In the genomic region with DNA sequence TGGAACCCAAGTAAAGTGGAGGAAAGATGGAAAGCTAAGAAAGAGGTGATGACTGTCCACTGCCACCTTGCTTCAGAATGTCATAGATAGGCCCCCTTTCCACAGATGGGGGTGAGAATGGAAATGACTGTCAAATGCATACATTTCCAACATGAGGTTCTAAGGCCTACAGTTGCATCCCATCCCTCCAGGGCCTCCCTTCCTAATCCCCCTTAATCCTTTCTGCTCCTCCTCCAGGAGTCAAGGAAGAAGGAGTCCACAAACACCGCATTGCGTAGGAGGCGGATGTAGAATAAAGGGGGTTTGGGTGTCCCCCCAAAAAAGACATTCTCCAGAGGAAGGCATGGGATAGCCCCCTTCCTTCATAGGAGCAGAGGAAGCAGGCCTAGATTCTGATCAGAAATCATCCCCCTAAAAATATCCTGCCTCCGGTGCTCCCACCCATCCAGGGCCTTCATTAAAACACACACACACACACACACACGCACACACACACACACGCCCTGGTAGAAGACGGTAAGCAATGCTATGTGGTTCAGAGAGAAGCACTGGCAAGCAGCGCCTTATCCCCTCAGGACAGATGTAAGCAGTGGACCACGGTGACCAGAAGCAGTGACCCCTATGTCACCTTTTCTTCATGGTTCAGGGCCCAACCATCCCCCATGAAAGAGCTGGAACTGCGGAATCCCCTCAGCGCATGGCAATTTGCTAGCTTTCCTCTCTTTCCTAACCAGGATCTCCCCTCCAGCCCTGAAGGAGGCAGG, we compare ENCODE assay signal across 14 cellular contexts. TPM values are rescaled to one million over a fixed set of nuclear protein-coding genes. Genes with fewer than 3 reads are reported as not detected.
DNase-seq lines count a peak whose midpoint lies in the region; ATAC-seq and TF ChIP-seq lines count a peak whose summit lies in the region.
"Had no signal": no experiment of that assay in that cellular context is flagged by ENCODE, and none has a peak within 500 bp of the region (broad histone marks: within the 10 kb centered on the region; RNA-seq: fewer than 3 reads in every experiment).

No MANE protein-coding gene starts in this region.

- H2AFZ ChIP-seq in H9 (ENCODE audit: low read length), result no peak overlapping the region

- H3K27me3 ChIP-seq in H9 (ENCODE audit: insufficient read depth, low read length), result no peaks in the 10 kb centered on the region
- H3K27me3 ChIP-seq in gastrocnemius medialis, result peaks cover 11 to 19% (median 13%) of the 10 kb centered on the region in 3 donors

- no peak overlapping the region for H3K56ac ChIP-seq in H9 (ENCODE audit: insufficient read length, low read depth, low read length)

- H3K27me3 Mint-ChIP-seq in H9 (ENCODE audit: low read depth), result no peaks in the 10 kb centered on the region
- no peaks in the 10 kb centered on the region for H3K27me3 Mint-ChIP-seq in activated naive CD8-positive, alpha-beta T cell treated with anti-CD3 and anti-CD28 coated beads for 36 hours
- no peaks in the 10 kb centered on the region for H3K27me3 Mint-ChIP-seq in mesothelial cell of epicardium (ENCODE audit: low read depth)

- H3K4ac ChIP-seq in H9 (ENCODE audit: low read depth, low read length), result no peak overlapping the region

- TF ChIP-seq POLR2A in gastrocnemius medialis (IDR thresholded peaks at IDR 0.05), result no peak

- H2BK120ac ChIP-seq in H9 (ENCODE audit: low read depth, low read length, poor library complexity, severe bottlenecking), result no peak overlapping the region

- peaks cover 27 to 31% of the 10 kb centered on the region in 2 experiments for H3K4me1 Mint-ChIP-seq in H9
- H3K4me1 Mint-ChIP-seq in activated naive CD8-positive, alpha-beta T cell treated with anti-CD3 and anti-CD28 coated beads for 36 hours, result peaks cover 30% of the 10 kb centered on the region
- peaks cover 27% of the 10 kb centered on the region for H3K4me1 Mint-ChIP-seq in mesothelial cell of epicardium

- H3K14ac ChIP-seq in H9 (ENCODE audit: insufficient read depth, low read length), result no peak overlapping the region

- H4K5ac ChIP-seq in H9 (ENCODE audit: insufficient read length, low read depth, low read length), result no peak overlapping the region

- no peaks in the 10 kb centered on the region for H3K79me1 ChIP-seq in H9 (ENCODE audit: insufficient read depth, low read depth, low read length, poor library complexity, severe bottlenecking)

- H3K9ac ChIP-seq in H9 (ENCODE audit: extremely low read depth, insufficient read length, low read length), result no peak overlapping the region

- H3K9me3 Mint-ChIP-seq in H9, result no peaks in the 10 kb centered on the region
- H3K9me3 Mint-ChIP-seq in activated naive CD8-positive, alpha-beta T cell treated with anti-CD3 and anti-CD28 coated beads for 36 hours, result no peaks in the 10 kb centered on the region
- no peaks in the 10 kb centered on the region for H3K9me3 Mint-ChIP-seq in mesothelial cell of epicardium

- H2BK12ac ChIP-seq in H9 (ENCODE audit: insufficient read length, low read depth, low read length), result no peak overlapping the region

- H2BK5ac ChIP-seq in H9 (ENCODE audit: insufficient read length, low read length), result no peak overlapping the region

- peaks cover 13% of the 10 kb centered on the region for H3K23me2 ChIP-seq in H9 (ENCODE audit: insufficient read length, low read depth, low read length, poor library complexity, severe bottlenecking)

- no peak overlapping the region for H2BK20ac ChIP-seq in H9 (ENCODE audit: low read depth, low read length, poor library complexity, severe bottlenecking)

- no peak for DNase-seq in AG04449 (ENCODE audit: low read depth, low spot score)
- DNase-seq in H9, result no peak
- DNase-seq in activated naive CD8-positive, alpha-beta T cell treated with anti-CD3 and anti-CD28 coated beads for 36 hours, result no peak
- DNase-seq in mesothelial cell of epicardium (ENCODE audit: low spot score in 2 of 2, unreplicated experiment in 2 of 2), result no peak
- DNase-seq in gastrocnemius medialis, result no peak
- DNase-seq in NCI-H1092 (lab: John Stamatoyannopoulos, UW), result no peak
- no peak for DNase-seq in NCI-H187 (lab: John Stamatoyannopoulos, UW)
- DNase-seq: activated CD4-positive, alpha-beta T cell treated with anti-CD3 and anti-CD28 coated beads, Interleukin-2, amount 50 U/mL, for 48 hours; DMS 273 treated with DMSO at 0.1 percent for 48 hours; NCI-H1436 treated with DMSO at 0.1 percent for 48 hours; RPMI8226; stimulated activated CD4-positive, alpha-beta T cell treated with anti-CD3 and anti-CD28 coated beads, Interleukin-2, amount 100 ng/mL, for 24 hours had no signal

- H3K27ac ChIP-seq in H9 (ENCODE audit: insufficient read length, low read depth, low read length) (no peak overlapping the region), gastrocnemius medialis (no peak overlapping the region)
- H3K27ac ChIP-seq: suprapubic skin had no signal

- no peaks in the 10 kb centered on the region for H3K36me3 ChIP-seq in gastrocnemius medialis
- H3K36me3 ChIP-seq: suprapubic skin had no signal

- H3K23ac ChIP-seq in H9 (ENCODE audit: insufficient read length, low read depth, low read length), result no peak overlapping the region

- H2BK15ac ChIP-seq in H9 (ENCODE audit: low read depth, low read length), result no peak overlapping the region; the same call in 1 of the 2 replicates

- intact Hi-C loops in gastrocnemius medialis (cut with DNase I; ENCODE audit: low total_unique reads), result no loop called here

- H3K18ac ChIP-seq in H9 (ENCODE audit: insufficient read length, low read depth, low read length), result no peak overlapping the region

- H3K4me2 ChIP-seq in H9 (ENCODE audit: insufficient read depth, insufficient read length, low read length), result peak overlapping the region; percentile 65

- H3K4me3 ChIP-seq in AG04449 (ENCODE audit: low read depth, low read length) (peak overlapping the region; percentile 83; the same call in 1 of the 2 replicates), gastrocnemius medialis (no peak overlapping the region)
- H3K4me3 ChIP-seq: suprapubic skin had no signal

- ATAC-seq in gastrocnemius medialis (no peak), GM19324 (IDR thresholded peaks at IDR 0.05; ENCODE audit: low FRiP score, unreplicated experiment) (no peak)

- H3K27ac Mint-ChIP-seq in H9 (peak overlapping the region in 2 of 3 experiments; percentile 53 to 84; a peak in 4 of 7 replicates), mesothelial cell of epicardium (peak overlapping the region; percentile 74)
- H3K27ac Mint-ChIP-seq in activated naive CD8-positive, alpha-beta T cell treated with anti-CD3 and anti-CD28 coated beads for 36 hours, result peak overlapping the region; percentile 55

- no peaks in the 10 kb centered on the region for H4K20me1 ChIP-seq in H9 (ENCODE audit: control insufficient read depth, insufficient read depth, insufficient read length)

- POLR2A ChIA-PET in AG04449 (lab: Yijun Ruan, JAX), result interaction anchor here (1.5 kb wide), 1 partner anchor 28 kb away, joined by 6 read pairs; a partner anchor contains a TSS

- H3K9me3 ChIP-seq in H9 (ENCODE audit: control insufficient read depth, low read depth, low read length), result no peaks in the 10 kb centered on the region
- no peaks in the 10 kb centered on the region for H3K9me3 ChIP-seq in gastrocnemius medialis
- H3K9me3 ChIP-seq: suprapubic skin had no signal

- WGBS in H9 (ENCODE audit: extremely low coverage, insufficient read length, low lambda C conversion rate), result no CpG with 5 or more reads among the region's 11 CpGs

- no peak overlapping the region for H2AK5ac ChIP-seq in H9 (ENCODE audit: insufficient read length, low read length)

- H3T11ph ChIP-seq in H9 (ENCODE audit: low read length), result no peak overlapping the region

- in situ Hi-C loops in gastrocnemius medialis (cut with MboI; ENCODE audit: low sequenced_read_pairs in 4 of 4), result no loop called here

- TF ChIP-seq CTCF in AG04449 (IDR thresholded peaks at IDR 0.05; ENCODE audit: insufficient read depth, low read length, missing control alignments), result no peak
- no peak for TF ChIP-seq CTCF in H9 (conservative IDR thresholded peaks at IDR 0.05)
- no peak for TF ChIP-seq CTCF in mesothelial cell of epicardium (IDR thresholded peaks at IDR 0.05; ENCODE audit: unreplicated experiment)
- TF ChIP-seq CTCF in gastrocnemius medialis (IDR thresholded peaks at IDR 0.05 in 4 of 5, conservative IDR thresholded peaks at IDR 0.05 in 1 of 5), result no peak

- no peak overlapping the region for H4K8ac ChIP-seq in H9 (replicated peaks; ENCODE audit: insufficient read length, low read depth, low read length)

- peak overlapping the region; percentile 88 to 98 for H3K4me3 Mint-ChIP-seq in H9
- H3K4me3 Mint-ChIP-seq in activated naive CD8-positive, alpha-beta T cell treated with anti-CD3 and anti-CD28 coated beads for 36 hours, result peak overlapping the region; percentile 88
- peak overlapping the region; percentile 85 for H3K4me3 Mint-ChIP-seq in mesothelial cell of epicardium

- no peaks in the 10 kb centered on the region; the same call in 1 of the 2 replicates for H3K79me2 ChIP-seq in H9 (ENCODE audit: insufficient read depth, low read length)

- CTCF ChIA-PET in AG04449 (lab: Yijun Ruan, JAX), result interaction anchor here (0.7 to 1.7 kb wide), 5 partner anchors 8 to 250 kb away, joined by 3 to 5 read pairs (median 4); a partner anchor contains a TSS

- H4K91ac ChIP-seq in H9 (ENCODE audit: insufficient read length, low read depth, low read length), result no peak overlapping the region

- H3K36me3 Mint-ChIP-seq in H9 (ENCODE audit: insufficient read depth in 1 of 3, low read depth in 3 of 3) (peaks cover 17 to 30% (median 27%) of the 10 kb centered on the region in 3 experiments; a peak in 6 of 7 replicates), mesothelial cell of epicardium (peaks cover 13% of the 10 kb centered on the region)
- H3K36me3 Mint-ChIP-seq in activated naive CD8-positive, alpha-beta T cell treated with anti-CD3 and anti-CD28 coated beads for 36 hours, result peaks cover 4% of the 10 kb centered on the region

- H3K4me1 ChIP-seq in H9 (ENCODE audit: insufficient read depth, low read length), result peaks cover 8% of the 10 kb centered on the region; the same call in 1 of the 2 replicates
- no peaks in the 10 kb centered on the region for H3K4me1 ChIP-seq in gastrocnemius medialis

RNA-seq across cellular contexts. Expression of a gene that starts 2.0 kb away (rescaled TPM):
- 42.4 and 44.4 TPM in 2 replicates for total RNA-seq in H9 (2021)
- 10 to 100 TPM; 12.5 to 12.8 TPM for total RNA-seq in activated naive CD8-positive, alpha-beta T cell treated with anti-CD3 and anti-CD28 coated beads for 36 hours
- 19.1 to 20.3 TPM (median 19.6 TPM) in 3 replicates for total RNA-seq in mesothelial cell of epicardium
- under 1 TPM; 0.12 to 0.56 (median 0.30) TPM for total RNA-seq in gastrocnemius medialis

RNA-seq across cellular contexts. Expression of a gene that starts 12.0 kb away (rescaled TPM):
- total RNA-seq in H9 (2021) (123 and 127 TPM in 2 replicates), mesothelial cell of epicardium (68.7 to 72.8 TPM (median 69.2 TPM) in 3 replicates), gastrocnemius medialis (10 to 100 TPM in 1 of 4 donors, 1 to 10 TPM in 3; 4.4 to 17.4 (median 8.1) TPM)
- total RNA-seq in activated naive CD8-positive, alpha-beta T cell treated with anti-CD3 and anti-CD28 coated beads for 36 hours, result 100 to 1,000 TPM; 111 to 112 TPM

RNA-seq across cellular contexts. Expression of a gene that starts 16.2 kb away (rescaled TPM):
- total RNA-seq in H9 (2021) (5.7 and 6.0 TPM in 2 replicates), mesothelial cell of epicardium (11.6 to 12.4 TPM (median 11.7 TPM) in 3 replicates), gastrocnemius medialis (10 to 100 TPM; 17.0 to 35.4 (median 28.7) TPM)
- total RNA-seq in activated naive CD8-positive, alpha-beta T cell treated with anti-CD3 and anti-CD28 coated beads for 36 hours, result 10 to 100 TPM; 20.6 to 22.6 TPM

RNA-seq across cellular contexts. Expression of a gene that starts 21.1 kb away (rescaled TPM):
- total RNA-seq in H9 (2021) (3.9 and 4.0 TPM in 2 replicates), mesothelial cell of epicardium (35.1 to 39.3 TPM (median 37.4 TPM) in 3 replicates), gastrocnemius medialis (1 to 10 TPM; 1.2 to 4.6 (median 3.5) TPM)
- 1 to 10 TPM in 1 of 2 experiments, under 1 TPM in 1; 0.94 to 1.8 TPM for total RNA-seq in activated naive CD8-positive, alpha-beta T cell treated with anti-CD3 and anti-CD28 coated beads for 36 hours

Comparison
In these comparisons a context has a peak if more than half of its experiments do, and no peak if none do; other contexts are left out.
1. RNA of a gene that starts 2.0 kb away (total RNA-seq): 42.4 to 44.4 TPM in H9, 19.1 to 20.3 TPM in mesothelial cell of epicardium and 12.5 to 12.8 TPM in activated naive CD8-positive, alpha-beta T cell treated with anti-CD3 and anti-CD28 coated beads for 36 hours; 0.12 to 0.56 TPM in gastrocnemius medialis; every median in the first group is over 4 times any median in the second.
2. Peak in every context shown above with its lines, with median percentiles within 50 percentile points of each other: H3K27ac Mint-ChIP-seq and H3K4me3 Mint-ChIP-seq.